Comparison of ENCODE assay signal across 11 cellular contexts in genomic region chr6:155351273-155352129, GRCh38. TPM values are rescaled to one million over a fixed set of nuclear protein-coding genes. Genes with fewer than 3 reads are reported as not detected.
DNase-seq lines count a peak whose midpoint lies in the region; ATAC-seq and TF ChIP-seq lines count a peak whose summit lies in the region.
"Had no signal": no experiment of that assay in that cellular context is flagged by ENCODE, and none has a peak within 500 bp of the region (broad histone marks: within the 10 kb centered on the region; RNA-seq: fewer than 3 reads in every experiment).

No MANE protein-coding gene starts in this region.

- H3K4me2 ChIP-seq in neuronal stem cell (ENCODE audit: insufficient read depth, low read length, poor library complexity, severe bottlenecking), result no peak overlapping the region
- H3K4me2 ChIP-seq: SK-N-SH had no signal

- no peak overlapping the region for H2BK120ac ChIP-seq in neuronal stem cell (ENCODE audit: low read depth, low read length)

- ATAC-seq in GM18870 (IDR thresholded peaks at IDR 0.05; ENCODE audit: unreplicated experiment), result peak; percentile 96
- peak; percentile 90 for ATAC-seq in GM21529 (IDR thresholded peaks at IDR 0.05; ENCODE audit: unreplicated experiment)
- ATAC-seq in HG03097 (IDR thresholded peaks at IDR 0.05; ENCODE audit: low FRiP score, unreplicated experiment), result peak; percentile 97
- ATAC-seq in activated B cell treated with CpG ODN at 0.5 μM for 24 hours (ENCODE audit: low read depth), result peak; percentile 75
- ATAC-seq in effector memory CD8-positive, alpha-beta T cell (replicated peaks), result no peak
- no peak for ATAC-seq in activated CD8-positive, alpha-beta T cell treated with anti-CD3 and anti-CD28 coated beads for 36 hours

- no peak overlapping the region for H3K4me3 ChIP-seq in neuronal stem cell (ENCODE audit: low read length in 2 of 2)

- H2AFZ ChIP-seq in neuronal stem cell (ENCODE audit: low read length), result no peak overlapping the region

- peaks cover 4 to 6% of the 10 kb centered on the region in 2 donors for H3K9me3 ChIP-seq in neuronal stem cell (replicated peaks in 1 of 2; ENCODE audit: control insufficient read depth in 2 of 2, insufficient read depth in 1 of 2, low read depth in 1 of 2, low read length in 2 of 2)

- peaks cover 2% of the 10 kb centered on the region for H3K27me3 Mint-ChIP-seq in activated B cell treated with CpG ODN at 0.5 μM for 24 hours
- H3K27me3 Mint-ChIP-seq in effector memory CD8-positive, alpha-beta T cell, result peaks cover 44 to 65% of the 10 kb centered on the region in 2 donors
- no peaks in the 10 kb centered on the region for H3K27me3 Mint-ChIP-seq in activated CD8-positive, alpha-beta T cell treated with anti-CD3 and anti-CD28 coated beads for 36 hours

- intact Hi-C loops in activated B cell treated with CpG ODN at 0.5 μM for 24 hours (cut with micrococcal nuclease), result no loop called here
- intact Hi-C loops in activated CD8-positive, alpha-beta T cell treated with anti-CD3 and anti-CD28 coated beads for 36 hours (cut with micrococcal nuclease), result no loop called here

- no peaks in the 10 kb centered on the region for H3K27me3 ChIP-seq in neuronal stem cell (ENCODE audit: control insufficient read depth in 3 of 3, insufficient read depth in 3 of 3, low read depth in 1 of 3, low read length in 3 of 3)

- no peak overlapping the region for H3K27ac Mint-ChIP-seq in activated B cell treated with CpG ODN at 0.5 μM for 24 hours
- no peak overlapping the region for H3K27ac Mint-ChIP-seq in effector memory CD8-positive, alpha-beta T cell
- no peak overlapping the region for H3K27ac Mint-ChIP-seq in activated CD8-positive, alpha-beta T cell treated with anti-CD3 and anti-CD28 coated beads for 36 hours

- H2BK5ac ChIP-seq in neuronal stem cell (ENCODE audit: low read length), result no peak overlapping the region

- H2BK15ac ChIP-seq in neuronal stem cell (ENCODE audit: low read length), result no peak overlapping the region

- H3K4me1 ChIP-seq in neuronal stem cell (ENCODE audit: control insufficient read depth in 2 of 2, insufficient read depth in 1 of 2, low read depth in 1 of 2, low read length in 2 of 2), result no peaks in the 10 kb centered on the region

- no peak for TF ChIP-seq CTCF in activated B cell treated with CpG ODN at 0.5 μM for 24 hours (IDR thresholded peaks at IDR 0.05)
- TF ChIP-seq CTCF in activated CD8-positive, alpha-beta T cell treated with anti-CD3 and anti-CD28 coated beads for 36 hours (IDR thresholded peaks at IDR 0.05), result no peak

- POLR2A ChIA-PET in activated B cell treated with CpG ODN at 0.5 μM for 24 hours (lab: Charles Lee), result no interaction called here
- POLR2A ChIA-PET in activated CD8-positive, alpha-beta T cell treated with anti-CD3 and anti-CD28 coated beads for 36 hours (lab: Charles Lee), result no interaction called here

- no peak overlapping the region for H4K91ac ChIP-seq in neuronal stem cell (ENCODE audit: low read depth, low read length, poor library complexity)

- H3K4me1 Mint-ChIP-seq in activated B cell treated with CpG ODN at 0.5 μM for 24 hours, result peaks cover 23% of the 10 kb centered on the region
- H3K4me1 Mint-ChIP-seq in effector memory CD8-positive, alpha-beta T cell (ENCODE audit: low read depth in 2 of 2), result no peaks in the 10 kb centered on the region
- H3K4me1 Mint-ChIP-seq in activated CD8-positive, alpha-beta T cell treated with anti-CD3 and anti-CD28 coated beads for 36 hours (ENCODE audit: low read depth), result peaks cover 6% of the 10 kb centered on the region

- H3K23ac ChIP-seq in neuronal stem cell (ENCODE audit: low read depth, low read length, poor library complexity), result no peak overlapping the region

- H3K36me3 Mint-ChIP-seq in activated B cell treated with CpG ODN at 0.5 μM for 24 hours (ENCODE audit: low read depth), result peaks cover 13% of the 10 kb centered on the region
- peaks cover 4% of the 10 kb centered on the region for H3K36me3 Mint-ChIP-seq in effector memory CD8-positive, alpha-beta T cell (ENCODE audit: insufficient read depth)
- H3K36me3 Mint-ChIP-seq in activated CD8-positive, alpha-beta T cell treated with anti-CD3 and anti-CD28 coated beads for 36 hours (ENCODE audit: low read depth), result peaks cover 5% of the 10 kb centered on the region

- H3K36me3 ChIP-seq in neuronal stem cell (replicated peaks in 1 of 2; ENCODE audit: control insufficient read depth in 2 of 2, insufficient read depth in 2 of 2, low read length in 2 of 2), result no peaks in the 10 kb centered on the region

- H3K18ac ChIP-seq in neuronal stem cell (ENCODE audit: low read length), result no peak overlapping the region

- CTCF ChIA-PET in activated B cell treated with CpG ODN at 0.5 μM for 24 hours (lab: Charles Lee), result no interaction called here
- CTCF ChIA-PET in activated CD8-positive, alpha-beta T cell treated with anti-CD3 and anti-CD28 coated beads for 36 hours (lab: Charles Lee), result no interaction called here

- H3K79me1 ChIP-seq in neuronal stem cell (ENCODE audit: low read depth, low read length), result no peaks in the 10 kb centered on the region

- H3K4me3 Mint-ChIP-seq in activated B cell treated with CpG ODN at 0.5 μM for 24 hours, result peak overlapping the region; percentile 55
- no peak overlapping the region for H3K4me3 Mint-ChIP-seq in effector memory CD8-positive, alpha-beta T cell
- no peak overlapping the region for H3K4me3 Mint-ChIP-seq in activated CD8-positive, alpha-beta T cell treated with anti-CD3 and anti-CD28 coated beads for 36 hours

- H3K4ac ChIP-seq in neuronal stem cell (ENCODE audit: low read length), result no peak overlapping the region

- H3K9me3 Mint-ChIP-seq in activated B cell treated with CpG ODN at 0.5 μM for 24 hours, result peaks cover 27% of the 10 kb centered on the region
- peaks cover 6 to 10% of the 10 kb centered on the region in 2 donors for H3K9me3 Mint-ChIP-seq in effector memory CD8-positive, alpha-beta T cell
- H3K9me3 Mint-ChIP-seq in activated CD8-positive, alpha-beta T cell treated with anti-CD3 and anti-CD28 coated beads for 36 hours, result peaks cover 31% of the 10 kb centered on the region

- WGBS in neuronal stem cell (ENCODE audit: extremely low coverage in 2 of 2, insufficient read length in 2 of 2, insufficient replicate concordance in 1 of 2), 2 donors, result no CpG with 5 or more reads among the region's 5 CpGs

- H2BK12ac ChIP-seq in neuronal stem cell (ENCODE audit: low read length), result no peak overlapping the region

- no peak overlapping the region for H4K8ac ChIP-seq in neuronal stem cell (ENCODE audit: low read depth, low read length)

- no peak overlapping the region for H3K14ac ChIP-seq in neuronal stem cell (ENCODE audit: low read length)

- H2AK5ac ChIP-seq in neuronal stem cell (ENCODE audit: low read depth, low read length), result no peak overlapping the region

- DNase-seq in activated B cell treated with CpG ODN at 0.5 μM for 24 hours (no peak), neuronal stem cell (ENCODE audit: low spot score) (no peak), NK-92 (lab: John Stamatoyannopoulos, UW; ENCODE audit: unreplicated experiment) (no peak)
- DNase-seq in effector memory CD8-positive, alpha-beta T cell, result no peak
- DNase-seq in activated CD8-positive, alpha-beta T cell treated with anti-CD3 and anti-CD28 coated beads for 36 hours, result no peak
- DNase-seq: activated CD4-positive, alpha-beta T cell treated with anti-CD3 and anti-CD28 coated beads, Interleukin-2, amount 50 U/mL, for 48 hours; NCI-H510A; SK-N-SH had no signal

- no peak overlapping the region for H3K27ac ChIP-seq in neuronal stem cell (replicated peaks; ENCODE audit: low read length)

- H3K9ac ChIP-seq in neuronal stem cell (ENCODE audit: low read depth, low read length, poor library complexity), result no peak overlapping the region
- H3K9ac ChIP-seq: SK-N-SH had no signal

RNA-seq across cellular contexts. Expression of gene TFB1M, which starts 37.2 kb away (rescaled TPM):
- total RNA-seq in activated B cell treated with CpG ODN at 0.5 μM for 24 hours, result 35.2 and 41.5 TPM in 2 replicates
- total RNA-seq in activated CD8-positive, alpha-beta T cell treated with anti-CD3 and anti-CD28 coated beads for 36 hours, result 10 to 100 TPM; 70.9 to 76.6 TPM
- polyA plus RNA-seq in neuronal stem cell (2013, experiment 1 of 2), result 24.2 TPM
- polyA plus RNA-seq in neuronal stem cell (2013, experiment 2 of 2), result 24.1 TPM

Comparison
In these comparisons a context has a peak if more than half of its experiments do, and no peak if none do; other contexts are left out.
1. ATAC-seq: peak in GM18870 (single experiment), GM21529 (single experiment), HG03097 (single experiment) and activated B cell treated with CpG ODN at 0.5 μM for 24 hours (single experiment); none in effector memory CD8-positive, alpha-beta T cell (single experiment) and activated CD8-positive, alpha-beta T cell treated with anti-CD3 and anti-CD28 coated beads for 36 hours (single experiment).